9 cellular contexts compared by ENCODE assay signal in the genomic region with DNA sequence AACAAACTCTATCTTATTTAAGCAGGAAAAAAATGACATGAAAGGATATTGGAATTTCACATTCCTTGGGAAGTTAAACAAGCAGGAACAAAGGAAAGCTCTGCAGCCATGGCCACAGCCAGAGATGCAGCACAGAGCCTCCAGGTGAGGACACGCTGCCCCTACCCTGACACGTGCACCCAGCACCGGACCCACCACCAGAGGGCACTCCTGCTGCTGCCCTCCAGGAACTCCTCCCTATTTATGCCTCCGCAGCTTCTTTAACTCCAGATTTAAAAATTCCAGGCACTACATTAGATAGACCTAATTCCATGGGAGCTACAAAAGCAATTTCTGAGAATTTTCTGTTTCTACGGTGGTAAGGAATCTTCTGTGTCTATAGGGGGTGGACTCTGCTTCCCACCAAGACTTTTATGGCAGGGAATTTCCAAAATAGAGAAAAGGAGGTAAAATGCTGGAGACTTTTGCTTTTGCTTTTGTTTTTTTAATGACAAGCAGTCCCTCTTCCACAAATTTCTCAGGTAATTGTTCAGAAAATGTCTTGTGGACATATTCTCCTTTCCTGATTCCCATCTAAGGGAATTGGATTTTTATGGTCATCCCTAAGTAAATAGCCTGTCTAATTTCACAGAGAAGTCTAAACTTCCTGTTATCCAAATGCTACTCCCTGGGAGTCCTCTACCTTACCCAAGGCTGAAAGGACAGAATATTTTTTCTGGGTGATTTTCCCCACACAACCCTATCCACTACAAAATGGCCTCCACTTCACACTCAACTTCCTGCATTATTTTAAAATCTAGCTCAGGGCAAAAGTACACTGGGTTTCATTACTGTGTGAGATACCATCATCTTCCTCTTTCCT.
DNase-seq lines count a peak whose midpoint lies in the region; ATAC-seq, FAIRE-seq and TF ChIP-seq lines count a peak whose summit lies in the region.
"Had no signal": no experiment of that assay in that cellular context is flagged by ENCODE, and none has a peak within 500 bp of the region (broad histone marks: within the 10 kb centered on the region; RNA-seq: fewer than 3 reads in every experiment).

No MANE protein-coding gene starts in this region.

- peaks cover 8% of the 10 kb centered on the region for H3K4me1 ChIP-seq in Caco-2
- H3K4me1 ChIP-seq in lower lobe of right lung: no peaks in the 10 kb centered on the region

- H3K9me3 Mint-ChIP-seq in Caco-2 (ENCODE audit: unreplicated experiment) (no peaks in the 10 kb centered on the region), WTC11 (peaks cover 17% of the 10 kb centered on the region)
- H3K9me3 Mint-ChIP-seq in stimulated activated naive B cell treated with anti-CD40 and anti-IgM and Interleukin-4, amounts not matched to agents 10 μg/mL and 1 μg/mL and 100 μg/mL, for 72 hours: no peaks in the 10 kb centered on the region

- H3K36me3 Mint-ChIP-seq in Caco-2 (ENCODE audit: insufficient read depth, unreplicated experiment) (no peaks in the 10 kb centered on the region), WTC11 (no peaks in the 10 kb centered on the region)
- no peaks in the 10 kb centered on the region for H3K36me3 Mint-ChIP-seq in stimulated activated naive B cell treated with anti-CD40 and anti-IgM and Interleukin-4, amounts not matched to agents 10 μg/mL and 1 μg/mL and 100 μg/mL, for 72 hours

- POLR2A ChIA-PET in Caco-2 (lab: Charles Lee) (no interaction called here), WTC11 (lab: Charles Lee) (interaction anchor here (0.8 kb wide), 1 partner anchor 571 kb away, joined by 3 read pairs; no protein-coding TSS in a partner anchor)

- no peaks in the 10 kb centered on the region for H3K27me3 ChIP-seq in Caco-2 (replicated peaks; ENCODE audit: control insufficient read depth, insufficient read depth, low read length)
- no peaks in the 10 kb centered on the region for H3K27me3 ChIP-seq in MG63
- H3K27me3 ChIP-seq in bronchial epithelial cell (ENCODE audit: control insufficient read depth, insufficient read depth, low read length): no peaks in the 10 kb centered on the region
- no peaks in the 10 kb centered on the region for H3K27me3 ChIP-seq in lower lobe of right lung (ENCODE audit: low read depth)

- FAIRE-seq in bronchial epithelial cell (lab: Jason Lieb, UNC): no peak

- no peak overlapping the region for H3K4me3 ChIP-seq in Caco-2 (ENCODE audit: low read depth, low read length)
- H3K4me3 ChIP-seq in MG63: no peak overlapping the region
- no peak overlapping the region for H3K4me3 ChIP-seq in bronchial epithelial cell (ENCODE audit: low read depth, low read length)
- H3K4me3 ChIP-seq in lower lobe of right lung: no peak overlapping the region
- H3K4me3 ChIP-seq: SK-N-MC had no signal

- ATAC-seq in WTC11 (peak; percentile 100), lower lobe of right lung (peak; percentile 87 to 88)
- ATAC-seq in stimulated activated naive B cell treated with anti-CD40 and anti-IgM and Interleukin-4, amounts not matched to agents 10 μg/mL and 1 μg/mL and 100 μg/mL, for 72 hours (replicated peaks): peak; percentile 71 to 74

- peak overlapping the region; percentile 1 for H3K27ac ChIP-seq in lower lobe of right lung
- H3K27ac ChIP-seq: SK-N-MC had no signal

- peak; percentile 81 to 85 for DNase-seq in Caco-2
- DNase-seq in GM20000 (ENCODE audit: low spot score): peak; percentile 42
- peak; percentile 23 for DNase-seq in MG63
- DNase-seq in WTC11 (ENCODE audit: low spot score): peak; percentile 92
- no peak for DNase-seq in bronchial epithelial cell (ENCODE audit: low read depth)
- DNase-seq in lower lobe of right lung: peak; percentile 78
- peak; percentile 2 for DNase-seq in stimulated activated naive B cell treated with anti-CD40 and anti-IgM and Interleukin-4, amounts not matched to agents 10 μg/mL and 1 μg/mL and 100 μg/mL, for 72 hours
- no peak for DNase-seq in NCI-H446 treated with DMSO at 0.1 percent for 48 hours (lab: John Stamatoyannopoulos, UW)

- H3K36me3 ChIP-seq in Caco-2 (ENCODE audit: control insufficient read depth, insufficient read depth, low read length): no peaks in the 10 kb centered on the region
- no peaks in the 10 kb centered on the region for H3K36me3 ChIP-seq in MG63
- no peaks in the 10 kb centered on the region for H3K36me3 ChIP-seq in bronchial epithelial cell (ENCODE audit: control insufficient read depth, insufficient read depth, low read length)
- H3K36me3 ChIP-seq in lower lobe of right lung: no peaks in the 10 kb centered on the region

- TF ChIP-seq CTCF in Caco-2 (IDR thresholded peaks at IDR 0.05; ENCODE audit: insufficient read depth in 1 of 2, low read depth in 1 of 2, low read length in 1 of 2, severe bottlenecking in 1 of 2, unreplicated experiment in 1 of 2): peak; percentile 80 to 86
- TF ChIP-seq CTCF in GM20000 (IDR thresholded peaks at IDR 0.05; ENCODE audit: extremely low read depth, missing control alignments): peak; percentile 76
- TF ChIP-seq CTCF in WTC11 (IDR thresholded peaks at IDR 0.05): peak; percentile 76
- peak; percentile 57 for TF ChIP-seq CTCF in bronchial epithelial cell (IDR thresholded peaks at IDR 0.05; ENCODE audit: insufficient read depth, low read length, severe bottlenecking)
- TF ChIP-seq CTCF in lower lobe of right lung (IDR thresholded peaks at IDR 0.05): peak; percentile 79

- peak overlapping the region; percentile 8 for H3K4me3 Mint-ChIP-seq in Caco-2 (ENCODE audit: unreplicated experiment)
- H3K4me3 Mint-ChIP-seq in WTC11: no peak overlapping the region
- no peak overlapping the region for H3K4me3 Mint-ChIP-seq in stimulated activated naive B cell treated with anti-CD40 and anti-IgM and Interleukin-4, amounts not matched to agents 10 μg/mL and 1 μg/mL and 100 μg/mL, for 72 hours

- no TSS peak for BruUV-seq in Caco-2 (replicated peaks; lab: Mats Ljungman, UMichigan)

- H3K27me3 Mint-ChIP-seq in Caco-2 (ENCODE audit: insufficient read depth, unreplicated experiment): no peaks in the 10 kb centered on the region
- H3K27me3 Mint-ChIP-seq in WTC11 (ENCODE audit: low read depth): 0 out of 2 replicates have a peak, but pooled peaks cover 4% of the 10 kb centered on the region
- H3K27me3 Mint-ChIP-seq in stimulated activated naive B cell treated with anti-CD40 and anti-IgM and Interleukin-4, amounts not matched to agents 10 μg/mL and 1 μg/mL and 100 μg/mL, for 72 hours: peaks cover 8 to 12% of the 10 kb centered on the region in 2 donors

- CTCF ChIA-PET in Caco-2 (lab: Charles Lee) (interaction anchor here (1.0 to 2.0 kb wide), 2 partner anchors 74 to 126 kb away, joined by 7 to 23 read pairs; no protein-coding TSS in a partner anchor), WTC11 (lab: Charles Lee) (interaction anchor here (0.6 to 2.9 kb wide), 22 partner anchors 10 to 315 kb away, joined by 3 to 48 read pairs (median 3); no protein-coding TSS in a partner anchor)

- H3K27ac Mint-ChIP-seq in Caco-2 (ENCODE audit: unreplicated experiment): peak overlapping the region; percentile 74
- H3K27ac Mint-ChIP-seq in WTC11: no peak overlapping the region
- no peak overlapping the region for H3K27ac Mint-ChIP-seq in stimulated activated naive B cell treated with anti-CD40 and anti-IgM and Interleukin-4, amounts not matched to agents 10 μg/mL and 1 μg/mL and 100 μg/mL, for 72 hours

- H3K9me3 ChIP-seq in Caco-2 (no peaks in the 10 kb centered on the region), MG63 (peaks cover 3% of the 10 kb centered on the region; the same call in 1 of the 2 replicates), lower lobe of right lung (peaks cover 8% of the 10 kb centered on the region)

- intact Hi-C loops in Caco-2 (cut with micrococcal nuclease; ENCODE audit: unreplicated experiment): loop anchor here (1.0 to 10.0 kb wide), 5 partner anchors 34 to 312 kb away; no protein-coding TSS in a partner anchor
- intact Hi-C loops in lower lobe of right lung (cut with DNase I): no loop called here

- peaks cover 31% of the 10 kb centered on the region for H3K4me1 Mint-ChIP-seq in Caco-2 (ENCODE audit: low read depth, unreplicated experiment)
- H3K4me1 Mint-ChIP-seq in WTC11: peaks cover 9% of the 10 kb centered on the region
- H3K4me1 Mint-ChIP-seq in stimulated activated naive B cell treated with anti-CD40 and anti-IgM and Interleukin-4, amounts not matched to agents 10 μg/mL and 1 μg/mL and 100 μg/mL, for 72 hours: no peaks in the 10 kb centered on the region

TF ChIP-seq in WTC11, 78 proteins besides CTCF, POLR2A, EP300 and RAD21 (continues in another document):
- TF ChIP-seq, protein P1, sequence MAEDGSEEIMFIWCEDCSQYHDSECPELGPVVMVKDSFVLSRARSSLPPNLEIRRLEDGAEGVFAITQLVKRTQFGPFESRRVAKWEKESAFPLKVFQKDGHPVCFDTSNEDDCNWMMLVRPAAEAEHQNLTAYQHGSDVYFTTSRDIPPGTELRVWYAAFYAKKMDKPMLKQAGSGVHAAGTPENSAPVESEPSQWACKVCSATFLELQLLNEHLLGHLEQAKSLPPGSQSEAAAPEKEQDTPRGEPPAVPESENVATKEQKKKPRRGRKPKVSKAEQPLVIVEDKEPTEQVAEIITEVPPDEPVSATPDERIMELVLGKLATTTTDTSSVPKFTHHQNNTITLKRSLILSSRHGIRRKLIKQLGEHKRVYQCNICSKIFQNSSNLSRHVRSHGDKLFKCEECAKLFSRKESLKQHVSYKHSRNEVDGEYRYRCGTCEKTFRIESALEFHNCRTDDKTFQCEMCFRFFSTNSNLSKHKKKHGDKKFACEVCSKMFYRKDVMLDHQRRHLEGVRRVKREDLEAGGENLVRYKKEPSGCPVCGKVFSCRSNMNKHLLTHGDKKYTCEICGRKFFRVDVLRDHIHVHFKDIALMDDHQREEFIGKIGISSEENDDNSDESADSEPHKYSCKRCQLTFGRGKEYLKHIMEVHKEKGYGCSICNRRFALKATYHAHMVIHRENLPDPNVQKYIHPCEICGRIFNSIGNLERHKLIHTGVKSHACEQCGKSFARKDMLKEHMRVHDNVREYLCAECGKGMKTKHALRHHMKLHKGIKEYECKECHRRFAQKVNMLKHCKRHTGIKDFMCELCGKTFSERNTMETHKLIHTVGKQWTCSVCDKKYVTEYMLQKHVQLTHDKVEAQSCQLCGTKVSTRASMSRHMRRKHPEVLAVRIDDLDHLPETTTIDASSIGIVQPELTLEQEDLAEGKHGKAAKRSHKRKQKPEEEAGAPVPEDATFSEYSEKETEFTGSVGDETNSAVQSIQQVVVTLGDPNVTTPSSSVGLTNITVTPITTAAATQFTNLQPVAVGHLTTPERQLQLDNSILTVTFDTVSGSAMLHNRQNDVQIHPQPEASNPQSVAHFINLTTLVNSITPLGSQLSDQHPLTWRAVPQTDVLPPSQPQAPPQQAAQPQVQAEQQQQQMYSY (CRISPR knock-in tag; IDR thresholded peaks at IDR 0.05): no peak

Comparison
In these comparisons a context has a peak if more than half of its experiments do, and no peak if none do; other contexts are left out.
1. DNase-seq: peak in Caco-2 (2 of 2), GM20000 (single experiment), MG63 (single experiment), WTC11 (single experiment), lower lobe of right lung (single experiment) and stimulated activated naive B cell treated with anti-CD40 and anti-IgM and Interleukin-4, amounts not matched to agents 10 μg/mL and 1 μg/mL and 100 μg/mL, for 72 hours (single experiment); none in bronchial epithelial cell (single experiment) and NCI-H446 treated with DMSO at 0.1 percent for 48 hours (single experiment).
2. Peak in every context shown above with its lines, with median percentiles within 50 percentile points of each other: CTCF ChIP-seq and ATAC-seq.